5 cellular contexts compared by ENCODE assay signal in genomic region chr6:15738195-15738594, GRCh38.
DNase-seq lines count a peak whose midpoint lies in the region; ATAC-seq, FAIRE-seq and TF ChIP-seq lines count a peak whose summit lies in the region.
"Not testable (repeated sequence)": the region's sequence is repeated elsewhere in the genome, so short reads cannot be mapped to it uniquely, and the experiment has no call there.

No MANE protein-coding gene starts in this region.

- not testable (repeated sequence) for DNase-seq in K562 (ENCODE audit: extremely low read depth in 1 of 4, low spot score in 3 of 4); neural progenitor cell (ENCODE audit: low spot score)

- H3K4me2 ChIP-seq in K562 (ENCODE audit: insufficient read depth, low read length); neural progenitor cell: not testable (repeated sequence)

- not testable (repeated sequence) for H3K4me1 ChIP-seq in HEK293 (ENCODE audit: control insufficient read depth, insufficient read depth, low read length)
- peaks cover 9 to 40% of the 10 kb centered on the region in 2 experiments; a peak in 4 of 5 replicates for H3K4me1 ChIP-seq in K562 (replicated peaks in 1 of 2; ENCODE audit: control insufficient read depth in 2 of 2, insufficient read depth in 2 of 2, low read length in 2 of 2)
- H3K4me1 ChIP-seq in neural progenitor cell, result peaks cover 26% of the 10 kb centered on the region

- not testable (repeated sequence) for BruUV-seq in K562 (replicated peaks; lab: Mats Ljungman, UMichigan)

- H3K27ac Mint-ChIP-seq in brain, result peak overlapping the region in 3 of 5 experiments; percentile 5 to 45 (median 43)
- H3K27ac Mint-ChIP-seq in nephron, result peak overlapping the region in 2 of 3 experiments; percentile 53 to 83
- peak overlapping the region; percentile 79 for H3K27ac Mint-ChIP-seq in neural progenitor cell

- H3K79me2 ChIP-seq in K562 (ENCODE audit: control insufficient read depth, insufficient read depth, low read length); neural progenitor cell (ENCODE audit: low read depth): not testable (repeated sequence)

- TF ChIP-seq EP300 in K562 (IDR thresholded peaks at IDR 0.05; ENCODE audit: low read length), result not testable (repeated sequence)

- H3K9me3 Mint-ChIP-seq in brain, nephron: not testable (repeated sequence)
- peaks cover 11% of the 10 kb centered on the region for H3K9me3 Mint-ChIP-seq in neural progenitor cell

- not testable (repeated sequence) for H3K27me3 ChIP-seq in K562 (ENCODE audit: control insufficient read depth in 2 of 2, insufficient read depth in 2 of 2, low read length in 2 of 2); neural progenitor cell

- not testable (repeated sequence) for TF ChIP-seq RAD21 in K562 (CRISPR knock-in tag; conservative IDR thresholded peaks at IDR 0.05 in 1 of 2, IDR thresholded peaks at IDR 0.05 in 1 of 2)

- not testable (repeated sequence) for H3K9me1 ChIP-seq in K562 (ENCODE audit: control insufficient read depth, insufficient read depth, low read length)

- FAIRE-seq in K562 (lab: Jason Lieb, UNC), result not testable (repeated sequence)

- not testable (repeated sequence) for H3K9ac ChIP-seq in K562 (ENCODE audit: insufficient read depth in 1 of 2, low read depth in 2 of 2, low read length in 2 of 2); neural progenitor cell

- H3K4me3 ChIP-seq in HEK293 (ENCODE audit: low read depth, low read length); K562; neural progenitor cell: not testable (repeated sequence)

- peaks cover 11% of the 10 kb centered on the region for H3K27me3 Mint-ChIP-seq in brain
- H3K27me3 Mint-ChIP-seq in nephron (ENCODE audit: low read depth); neural progenitor cell (ENCODE audit: insufficient read depth, low read depth): not testable (repeated sequence)

- not testable (repeated sequence) for H3K36me3 ChIP-seq in HEK293 (ENCODE audit: control insufficient read depth in 2 of 2, insufficient read depth in 1 of 2, low read length in 2 of 2); K562 (ENCODE audit: control insufficient read depth, insufficient read depth, low read length); neural progenitor cell

- H4K20me1 ChIP-seq in K562 (replicated peaks; ENCODE audit: control insufficient read depth, insufficient read depth, low read length); neural progenitor cell (ENCODE audit: low read depth): not testable (repeated sequence)

- peaks cover 31% of the 10 kb centered on the region for H3K4me1 Mint-ChIP-seq in brain
- H3K4me1 Mint-ChIP-seq in nephron, result peaks cover 32% of the 10 kb centered on the region
- H3K4me1 Mint-ChIP-seq in neural progenitor cell, result peaks cover 45% of the 10 kb centered on the region

- CTCF ChIA-PET in HEK293 (lab: Yijun Ruan, JAX); K562 (lab: Yijun Ruan, JAX; ENCODE audit: low intra/inter-chr PET ratio): not testable (repeated sequence)

- TF ChIP-seq POLR2A in K562 (conservative IDR thresholded peaks at IDR 0.05), result not testable (repeated sequence)

- not testable (repeated sequence) for H3K36me3 Mint-ChIP-seq in brain; nephron (ENCODE audit: low read depth); neural progenitor cell

- in situ Hi-C loops in K562 (cut with MboI), result not testable (repeated sequence)

- H2AFZ ChIP-seq in K562 (ENCODE audit: low read depth, low read length); neural progenitor cell (replicated peaks): not testable (repeated sequence)

- intact Hi-C loops in K562 (cut with micrococcal nuclease), result not testable (repeated sequence)

- ATAC-seq in K562, result not testable (repeated sequence)

- not testable (repeated sequence) for H3K27ac ChIP-seq in HEK293 (ENCODE audit: extremely low read depth, low read depth, low read length); K562 (ENCODE audit: extremely low read depth, low read depth, low read length); neural progenitor cell

- not testable (repeated sequence) for H3K9me3 ChIP-seq in HEK293 (ENCODE audit: control insufficient read depth, insufficient read depth, low read depth, low read length); K562 (replicated peaks; ENCODE audit: control insufficient read depth, insufficient read depth, low read depth, low read length); neural progenitor cell (ENCODE audit: low read depth)

- H3K4me3 Mint-ChIP-seq in brain (peak overlapping the region in 1 of 5 experiments; percentile 38), neural progenitor cell (peak overlapping the region; percentile 48)
- not testable (repeated sequence) for H3K4me3 Mint-ChIP-seq in nephron

- WGBS in K562 (ENCODE audit: insufficient coverage, low coverage, missing lambda C conversion rate), result 78% methylated on average over 6 of the region's 8 CpGs

- peaks cover 22% of the 10 kb centered on the region for H3F3A ChIP-seq in neural progenitor cell (ENCODE audit: low read depth)

- POLR2A ChIA-PET in HEK293 (lab: Yijun Ruan, JAX); K562 (lab: Yijun Ruan, JAX): not testable (repeated sequence)

- not testable (repeated sequence) for TF ChIP-seq CTCF in HEK293 (tag by site-specific recombination; IDR thresholded peaks at IDR 0.05); K562 (IDR thresholded peaks at IDR 0.05 in 2 of 3, conservative IDR thresholded peaks at IDR 0.05 in 1 of 3; ENCODE audit: insufficient read depth in 2 of 3, low read depth in 1 of 3, low read length in 3 of 3); brain (conservative IDR thresholded peaks at IDR 0.05); nephron (IDR thresholded peaks at IDR 0.05; ENCODE audit: unreplicated experiment in 3 of 3); neural progenitor cell (IDR thresholded peaks at IDR 0.05)

TF ChIP-seq in HEK293, 187 proteins besides CTCF, POLR2A, EP300 and RAD21:
- TF ChIP-seq, protein P1, sequence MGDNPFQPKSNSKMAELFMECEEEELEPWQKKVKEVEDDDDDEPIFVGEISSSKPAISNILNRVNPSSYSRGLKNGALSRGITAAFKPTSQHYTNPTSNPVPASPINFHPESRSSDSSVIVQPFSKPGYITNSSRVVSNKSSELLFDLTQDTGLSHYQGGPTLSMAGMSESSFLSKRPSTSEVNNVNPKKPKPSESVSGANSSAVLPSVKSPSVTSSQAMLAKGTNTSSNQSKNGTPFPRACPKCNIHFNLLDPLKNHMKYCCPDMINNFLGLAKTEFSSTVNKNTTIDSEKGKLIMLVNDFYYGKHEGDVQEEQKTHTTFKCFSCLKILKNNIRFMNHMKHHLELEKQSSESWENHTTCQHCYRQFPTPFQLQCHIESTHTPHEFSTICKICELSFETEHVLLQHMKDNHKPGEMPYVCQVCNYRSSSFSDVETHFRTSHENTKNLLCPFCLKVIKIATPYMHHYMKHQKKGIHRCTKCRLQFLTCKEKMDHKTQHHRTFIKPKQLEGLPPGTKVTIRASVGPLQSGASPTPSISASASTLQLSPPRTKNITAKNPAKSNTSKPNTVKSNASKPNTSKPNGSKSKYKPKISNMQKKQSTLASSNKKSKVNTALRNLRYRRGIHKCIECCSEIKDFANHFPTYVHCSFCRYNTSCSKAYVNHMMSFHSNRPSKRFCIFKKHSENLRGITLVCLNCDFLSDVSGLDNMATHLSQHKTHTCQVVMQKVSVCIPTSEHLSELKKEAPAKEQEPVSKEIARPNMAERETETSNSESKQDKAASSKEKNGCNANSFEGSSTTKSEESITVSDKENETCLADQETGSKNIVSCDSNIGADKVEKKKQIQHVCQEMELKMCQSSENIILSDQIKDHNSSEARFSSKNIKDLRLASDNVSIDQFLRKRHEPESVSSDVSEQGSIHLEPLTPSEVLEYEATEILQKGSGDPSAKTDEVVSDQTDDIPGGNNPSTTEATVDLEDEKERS (tag by site-specific recombination; IDR thresholded peaks at IDR 0.05), result peak; percentile 47; the same call in 1 of the 2 replicates
- peak; percentile 93 for TF ChIP-seq ZNF146 (tag by site-specific recombination; IDR thresholded peaks at IDR 0.05)

TF ChIP-seq in K562, 482 proteins besides CTCF, POLR2A, EP300 and RAD21:
- TF ChIP-seq ZNF146 (CRISPR knock-in tag; IDR thresholded peaks at IDR 0.05; ENCODE audit: unreplicated experiment) (peak; percentile 57), BCOR (IDR thresholded peaks at IDR 0.05) (peak; percentile 65)
